In genomic region chr15:31276596-31277298, GRCh38 we compare ENCODE assay signal across 12 cellular contexts. TPM values are rescaled to one million over a fixed set of nuclear protein-coding genes. Genes with fewer than 3 reads are reported as not detected.
DNase-seq lines count a peak whose midpoint lies in the region; ATAC-seq lines count a peak whose summit lies in the region.
"Had no signal": no experiment of that assay in that cellular context is flagged by ENCODE, and none has a peak within 500 bp of the region (broad histone marks: within the 10 kb centered on the region; RNA-seq: fewer than 3 reads in every experiment).

No MANE protein-coding gene starts in this region.

- peaks cover 22% of the 10 kb centered on the region for H3K4me1 Mint-ChIP-seq in T-helper 2 cell treated with Interferon-gamma antibody and Interleukin-4, amounts not matched to agents 5 μg/mL and 100 μg/mL, for 36 hours (ENCODE audit: low read depth)
- H3K4me1 Mint-ChIP-seq in activated CD8-positive, alpha-beta memory T cell treated with anti-CD3 and anti-CD28 coated beads, Interleukin-2, amount 10 ng/mL, durations not matched to agents 7 days and 5 days = peaks cover 14% of the 10 kb centered on the region

- H3K4me3 Mint-ChIP-seq in T-helper 2 cell treated with Interferon-gamma antibody and Interleukin-4, amounts not matched to agents 5 μg/mL and 100 μg/mL, for 36 hours = no peak overlapping the region
- no peak overlapping the region for H3K4me3 Mint-ChIP-seq in activated CD8-positive, alpha-beta memory T cell treated with anti-CD3 and anti-CD28 coated beads, Interleukin-2, amount 10 ng/mL, durations not matched to agents 7 days and 5 days

- H3K27me3 Mint-ChIP-seq in T-helper 2 cell treated with Interferon-gamma antibody and Interleukin-4, amounts not matched to agents 5 μg/mL and 100 μg/mL, for 36 hours (ENCODE audit: low read depth) = no peaks in the 10 kb centered on the region
- H3K27me3 Mint-ChIP-seq in activated CD8-positive, alpha-beta memory T cell treated with anti-CD3 and anti-CD28 coated beads, Interleukin-2, amount 10 ng/mL, durations not matched to agents 7 days and 5 days = no peaks in the 10 kb centered on the region

- no peaks in the 10 kb centered on the region for H3K9me3 Mint-ChIP-seq in T-helper 2 cell treated with Interferon-gamma antibody and Interleukin-4, amounts not matched to agents 5 μg/mL and 100 μg/mL, for 36 hours
- H3K9me3 Mint-ChIP-seq in activated CD8-positive, alpha-beta memory T cell treated with anti-CD3 and anti-CD28 coated beads, Interleukin-2, amount 10 ng/mL, durations not matched to agents 7 days and 5 days (ENCODE audit: low read depth) = no peaks in the 10 kb centered on the region

- CTCF ChIA-PET in activated CD8-positive, alpha-beta memory T cell treated with anti-CD3 and anti-CD28 coated beads, Interleukin-2, amount 10 ng/mL, durations not matched to agents 7 days and 5 days (lab: Charles Lee) = no interaction called here

- no peaks in the 10 kb centered on the region for H3K36me3 Mint-ChIP-seq in T-helper 2 cell treated with Interferon-gamma antibody and Interleukin-4, amounts not matched to agents 5 μg/mL and 100 μg/mL, for 36 hours (ENCODE audit: low read depth)
- H3K36me3 Mint-ChIP-seq in activated CD8-positive, alpha-beta memory T cell treated with anti-CD3 and anti-CD28 coated beads, Interleukin-2, amount 10 ng/mL, durations not matched to agents 7 days and 5 days = no peaks in the 10 kb centered on the region

- H3K27ac Mint-ChIP-seq in T-helper 2 cell treated with Interferon-gamma antibody and Interleukin-4, amounts not matched to agents 5 μg/mL and 100 μg/mL, for 36 hours = no peak overlapping the region
- H3K27ac Mint-ChIP-seq in activated CD8-positive, alpha-beta memory T cell treated with anti-CD3 and anti-CD28 coated beads, Interleukin-2, amount 10 ng/mL, durations not matched to agents 7 days and 5 days = no peak overlapping the region

- no peak for ATAC-seq in activated CD8-positive, alpha-beta memory T cell treated with anti-CD3 and anti-CD28 coated beads, Interleukin-2, amount 10 ng/mL, durations not matched to agents 7 days and 5 days
- ATAC-seq in HG03378 (IDR thresholded peaks at IDR 0.05; ENCODE audit: unreplicated experiment) = no peak
- ATAC-seq: HCT116 had no signal

- DNase-seq in T-helper 2 cell treated with Interferon-gamma antibody and Interleukin-4, amounts not matched to agents 5 μg/mL and 100 μg/mL, for 36 hours (ENCODE audit: low spot score) = peak; percentile 2
- DNase-seq in T-helper 2 cell = no peak
- DNase-seq in NCI-H1694 treated with DMSO at 0.1 percent for 48 hours (lab: John Stamatoyannopoulos, UW) = peak; percentile 60
- peak; percentile 31 for DNase-seq in activated CD8-positive, alpha-beta memory T cell treated with anti-CD3 and anti-CD28 coated beads, Interleukin-2, amount 10 ng/mL, durations not matched to agents 7 days and 5 days
- peak; percentile 61 for DNase-seq in retina
- no peak for DNase-seq in stimulated activated CD8-positive, alpha-beta memory T cell treated with anti-CD3 and anti-CD28 coated beads, Interleukin-4, amount 100 ng/mL, for 48 hours
- no peak for DNase-seq in medulla oblongata (ENCODE audit: extremely low spot score)
- DNase-seq: activated gamma-delta T cell, NCI-H1436 treated with DMSO at 0.1 percent for 48 hours, thyroid gland had no signal

RNA-seq across cellular contexts. Expression of gene KLF13, which starts 49.9 kb away (rescaled TPM):
- total RNA-seq in activated CD8-positive, alpha-beta memory T cell treated with anti-CD3 and anti-CD28 coated beads, Interleukin-2, amount 10 ng/mL, durations not matched to agents 7 days and 5 days = 100 to 1,000 TPM; 163 to 206 TPM

Comparison
In these comparisons a context has a peak if more than half of its experiments do, and no peak if none do; other contexts are left out.
1. DNase-seq: peak in T-helper 2 cell treated with Interferon-gamma antibody and Interleukin-4, amounts not matched to agents 5 μg/mL and 100 μg/mL, for 36 hours (single experiment), NCI-H1694 treated with DMSO at 0.1 percent for 48 hours (single experiment), activated CD8-positive, alpha-beta memory T cell treated with anti-CD3 and anti-CD28 coated beads, Interleukin-2, amount 10 ng/mL, durations not matched to agents 7 days and 5 days (single experiment) and retina (single experiment); none in T-helper 2 cell (0 of 5), stimulated activated CD8-positive, alpha-beta memory T cell treated with anti-CD3 and anti-CD28 coated beads, Interleukin-4, amount 100 ng/mL, for 48 hours (single experiment) and medulla oblongata (single experiment).